In the genomic region with DNA sequence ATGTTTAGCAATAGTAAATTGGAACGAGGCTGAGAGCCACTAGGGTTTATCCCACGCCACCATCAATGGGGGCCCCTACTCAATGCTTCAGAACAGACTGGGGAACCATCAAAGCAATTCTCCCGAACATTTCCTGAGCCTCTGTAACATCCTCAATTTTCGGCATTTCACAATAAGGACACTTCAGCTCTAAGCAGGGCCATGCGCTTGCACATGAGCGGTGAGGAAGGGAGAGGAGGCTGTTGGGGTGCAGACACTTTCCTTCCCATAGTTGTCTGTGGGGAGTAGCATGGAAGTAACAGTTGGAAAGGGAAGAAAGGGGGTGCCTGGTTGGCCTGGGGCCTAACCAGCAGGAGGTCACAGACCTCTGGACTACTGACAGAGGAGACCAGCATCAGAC, we compare ENCODE assay signal across 14 cellular contexts.
A peak's percentile ranks its signal among the peaks of the same experiment; 100 is the strongest.
DNase-seq lines count a peak whose midpoint lies in the region; ATAC-seq and TF ChIP-seq lines count a peak whose summit lies in the region.
"Had no signal": no experiment of that assay in that cellular context is flagged by ENCODE, and none has a peak within 500 bp of the region (broad histone marks: within the 10 kb centered on the region; RNA-seq: fewer than 3 reads in every experiment).

No MANE protein-coding gene starts in this region.

- ATAC-seq in sciatic nerve, result peak; percentile 35
- ATAC-seq: HCT116 had no signal

- no peak overlapping the region for H3K4me3 ChIP-seq in coronary artery
- H3K4me3 ChIP-seq: BLaER1 had no signal

- intact Hi-C loops in sciatic nerve (cut with DNase I), result no loop called here

- no peak for TF ChIP-seq CTCF in coronary artery (IDR thresholded peaks at IDR 0.05)

- DNase-seq in CD1c-positive myeloid dendritic cell (ENCODE audit: extremely low spot score) (peak; percentile 1), coronary artery (ENCODE audit: low spot score) (peak; percentile 63), sciatic nerve (ENCODE audit: low spot score) (no peak), midbrain (lab: John Stamatoyannopoulos, UW) (no peak), AG08395 (ENCODE audit: low spot score) (no peak)
- DNase-seq in activated CD8-positive, alpha-beta memory T cell treated with anti-CD3 and anti-CD28 coated beads for 24 hours, result no peak
- DNase-seq: Calu3; CD4-positive, alpha-beta memory T cell; COR-L47; DND-41; H9 had no signal

- no peak overlapping the region for H3K27ac ChIP-seq in coronary artery
- H3K27ac ChIP-seq: BLaER1, C4-2B had no signal

Comparison
In these comparisons a context has a peak if more than half of its experiments do, and no peak if none do; other contexts are left out.
1. DNase-seq: peak in CD1c-positive myeloid dendritic cell (single experiment) and coronary artery (single experiment); none in sciatic nerve (single experiment), activated CD8-positive, alpha-beta memory T cell treated with anti-CD3 and anti-CD28 coated beads for 24 hours (single experiment), midbrain (single experiment) and AG08395 (single experiment).